ENCODE assay signal across 1 cellular context in the genomic region with DNA sequence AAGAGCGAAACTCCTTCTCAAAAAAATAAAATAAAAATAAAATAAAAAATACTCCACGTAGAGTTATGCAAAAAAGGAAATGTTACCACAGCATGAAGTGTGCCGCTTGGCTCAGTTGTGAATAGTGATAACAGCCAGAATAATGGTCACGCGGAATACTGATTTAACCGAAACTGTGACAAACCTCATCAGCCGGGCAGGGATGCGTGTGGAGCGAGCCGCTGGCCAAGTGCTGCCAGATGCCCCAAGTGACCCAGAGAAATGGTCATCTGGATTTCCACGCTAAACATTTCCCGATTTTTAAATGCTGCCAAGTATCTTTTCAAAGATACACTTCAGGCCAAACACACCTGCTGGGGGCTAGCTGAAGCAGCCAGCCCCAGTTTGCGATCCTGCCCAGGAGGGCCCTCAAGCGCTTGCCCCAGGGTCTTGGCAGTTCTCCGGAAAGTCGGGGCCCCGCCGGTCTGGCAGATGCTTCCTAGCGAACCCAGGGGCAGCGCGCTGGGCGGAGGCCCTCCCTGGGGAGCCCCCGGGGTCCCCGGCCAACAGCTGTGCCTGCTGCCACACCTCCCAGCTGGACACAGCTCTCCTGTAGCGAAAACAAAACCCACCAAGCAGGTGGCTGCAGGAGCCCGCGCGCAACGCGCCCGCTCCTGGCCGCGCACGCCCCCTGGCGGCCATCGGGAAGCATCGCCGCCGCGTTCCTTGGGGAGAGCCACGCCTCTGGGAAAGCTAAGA.
TF ChIP-seq lines count a peak whose summit lies in the region.

No MANE protein-coding gene starts in this region.

TF ChIP-seq in GM12878, 131 proteins besides CTCF, POLR2A, EP300 and RAD21 (continued from another document):
- TF ChIP-seq, protein P1, sequence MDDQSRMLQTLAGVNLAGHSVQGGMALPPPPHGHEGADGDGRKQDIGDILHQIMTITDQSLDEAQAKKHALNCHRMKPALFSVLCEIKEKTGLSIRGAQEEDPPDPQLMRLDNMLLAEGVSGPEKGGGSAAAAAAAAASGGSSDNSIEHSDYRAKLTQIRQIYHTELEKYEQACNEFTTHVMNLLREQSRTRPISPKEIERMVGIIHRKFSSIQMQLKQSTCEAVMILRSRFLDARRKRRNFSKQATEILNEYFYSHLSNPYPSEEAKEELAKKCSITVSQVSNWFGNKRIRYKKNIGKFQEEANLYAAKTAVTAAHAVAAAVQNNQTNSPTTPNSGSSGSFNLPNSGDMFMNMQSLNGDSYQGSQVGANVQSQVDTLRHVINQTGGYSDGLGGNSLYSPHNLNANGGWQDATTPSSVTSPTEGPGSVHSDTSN (IDR thresholded peaks at IDR 0.05; ENCODE audit: insufficient replicate concordance, low read depth, low read length) = no peak
- TF ChIP-seq CHD2 (IDR thresholded peaks at IDR 0.05; ENCODE audit: borderline replicate concordance, low read depth, low read length) (no peak; the same call in 1 of the 2 replicates), SP1 (IDR thresholded peaks at IDR 0.05; ENCODE audit: low read depth, low read length) (peak; percentile 45), RB1 (IDR thresholded peaks at IDR 0.05; ENCODE audit: borderline replicate concordance) (peak; percentile 92; the same call in 1 of the 2 replicates), TCF3 (IDR thresholded peaks at IDR 0.05; ENCODE audit: borderline replicate concordance, insufficient read depth, low read depth, low read length) (peak; percentile 94), RBBP5 (conservative IDR thresholded peaks at IDR 0.05) (no peak), POLR2AphosphoS2 (IDR thresholded peaks at IDR 0.05; ENCODE audit: low read depth, low read length) (no peak), RUNX3 (IDR thresholded peaks at IDR 0.05; ENCODE audit: low read length) (0 out of 2 replicates have a peak, but pooled peaks have one; percentile 28), MLLT1 (IDR thresholded peaks at IDR 0.05) (peak; percentile 38; the same call in 1 of the 2 replicates), YY1 (IDR thresholded peaks at IDR 0.05; ENCODE audit: low read depth, low read length) (peak; percentile 69), IRF4 (IDR thresholded peaks at IDR 0.05; ENCODE audit: low read depth, low read length) (peak; percentile 47; the same call in 1 of the 2 replicates), ZNF207 (IDR thresholded peaks at IDR 0.05; ENCODE audit: borderline replicate concordance) (0 out of 2 replicates have a peak, but pooled peaks have one; percentile 63), PAX8 (IDR thresholded peaks at IDR 0.05) (no peak), SMARCA5 (IDR thresholded peaks at IDR 0.05) (peak; percentile 81; the same call in 1 of the 2 replicates), FOXM1 (IDR thresholded peaks at IDR 0.05; ENCODE audit: low read depth, low read length) (peak; percentile 32; the same call in 1 of the 2 replicates), HDAC6 (IDR thresholded peaks at IDR 0.05; ENCODE audit: unreplicated experiment) (no peak), PAX5 (IDR thresholded peaks at IDR 0.05; ENCODE audit: borderline replicate concordance, low read depth, low read length) (no peak), DPF2 (IDR thresholded peaks at IDR 0.05) (peak; percentile 52; the same call in 1 of the 2 replicates), NR2F1 (conservative IDR thresholded peaks at IDR 0.05) (0 out of 2 replicates have a peak, but pooled peaks have one; percentile 37), GATAD2B (conservative IDR thresholded peaks at IDR 0.05; ENCODE audit: low read depth) (peak; percentile 62), IKZF1 (conservative IDR thresholded peaks at IDR 0.05) (peak; percentile 58), ETV6 (conservative IDR thresholded peaks at IDR 0.05 in 1 of 2, IDR thresholded peaks at IDR 0.05 in 1 of 2; ENCODE audit: borderline replicate concordance in 1 of 2, low read depth in 1 of 2) (peak in 1 of 2 experiments; percentile 49; a peak in 2 of 4 replicates), MEF2A (IDR thresholded peaks at IDR 0.05; ENCODE audit: insufficient read depth, low read depth, low read length) (peak; percentile 46; the same call in 1 of the 2 replicates), RCOR1 (conservative IDR thresholded peaks at IDR 0.05; ENCODE audit: low read depth, low read length) (no peak), IKZF2 (IDR thresholded peaks at IDR 0.05) (peak; percentile 13 to 54; a peak in 2 of 4 replicates), E4F1 (IDR thresholded peaks at IDR 0.05; ENCODE audit: borderline replicate concordance, partially characterized antibody) (no peak), LARP7 (IDR thresholded peaks at IDR 0.05) (peak; percentile 64; the same call in 1 of the 2 replicates)
- TF ChIP-seq, protein P2, sequence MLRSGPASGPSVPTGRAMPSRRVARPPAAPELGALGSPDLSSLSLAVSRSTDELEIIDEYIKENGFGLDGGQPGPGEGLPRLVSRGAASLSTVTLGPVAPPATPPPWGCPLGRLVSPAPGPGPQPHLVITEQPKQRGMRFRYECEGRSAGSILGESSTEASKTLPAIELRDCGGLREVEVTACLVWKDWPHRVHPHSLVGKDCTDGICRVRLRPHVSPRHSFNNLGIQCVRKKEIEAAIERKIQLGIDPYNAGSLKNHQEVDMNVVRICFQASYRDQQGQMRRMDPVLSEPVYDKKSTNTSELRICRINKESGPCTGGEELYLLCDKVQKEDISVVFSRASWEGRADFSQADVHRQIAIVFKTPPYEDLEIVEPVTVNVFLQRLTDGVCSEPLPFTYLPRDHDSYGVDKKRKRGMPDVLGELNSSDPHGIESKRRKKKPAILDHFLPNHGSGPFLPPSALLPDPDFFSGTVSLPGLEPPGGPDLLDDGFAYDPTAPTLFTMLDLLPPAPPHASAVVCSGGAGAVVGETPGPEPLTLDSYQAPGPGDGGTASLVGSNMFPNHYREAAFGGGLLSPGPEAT (IDR thresholded peaks at IDR 0.05; ENCODE audit: low read depth) = no peak
- TF ChIP-seq, protein P3, sequence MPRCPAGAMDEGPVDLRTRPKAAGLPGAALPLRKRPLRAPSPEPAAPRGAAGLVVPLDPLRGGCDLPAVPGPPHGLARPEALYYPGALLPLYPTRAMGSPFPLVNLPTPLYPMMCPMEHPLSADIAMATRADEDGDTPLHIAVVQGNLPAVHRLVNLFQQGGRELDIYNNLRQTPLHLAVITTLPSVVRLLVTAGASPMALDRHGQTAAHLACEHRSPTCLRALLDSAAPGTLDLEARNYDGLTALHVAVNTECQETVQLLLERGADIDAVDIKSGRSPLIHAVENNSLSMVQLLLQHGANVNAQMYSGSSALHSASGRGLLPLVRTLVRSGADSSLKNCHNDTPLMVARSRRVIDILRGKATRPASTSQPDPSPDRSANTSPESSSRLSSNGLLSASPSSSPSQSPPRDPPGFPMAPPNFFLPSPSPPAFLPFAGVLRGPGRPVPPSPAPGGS (IDR thresholded peaks at IDR 0.05; ENCODE audit: borderline replicate concordance, insufficient read depth, low read depth, low read length, poor library complexity, severe bottlenecking) = peak; percentile 35
TF ChIP-seq in GM12878: peak in this region for 24.
